In the genomic region with DNA sequence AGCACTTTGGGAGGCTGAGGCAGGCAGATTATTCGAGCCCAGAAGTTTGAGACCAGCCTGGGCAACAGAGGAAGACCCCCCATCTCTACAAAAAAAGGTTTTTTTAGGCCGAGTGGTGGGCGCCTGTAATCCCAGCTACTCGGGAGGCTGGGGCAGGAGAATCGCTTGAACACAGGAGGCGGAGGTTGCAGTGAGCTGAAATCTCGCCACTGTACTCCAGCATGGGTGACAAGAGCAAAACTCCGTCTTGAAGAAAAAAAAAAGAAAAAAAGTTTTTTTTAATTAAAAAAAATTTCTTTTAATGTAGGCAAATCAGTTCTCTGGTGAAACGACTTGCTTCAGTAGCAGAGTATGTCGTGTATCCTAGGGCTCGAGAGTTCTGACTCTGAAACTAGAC, we compare ENCODE assay signal across 1 cellular context.
TF ChIP-seq lines count a peak whose summit lies in the region.

No MANE protein-coding gene starts in this region.

TF ChIP-seq in endothelial cell of umbilical vein, 7 proteins besides CTCF, POLR2A, EP300 and RAD21:
- TF ChIP-seq, protein P1, sequence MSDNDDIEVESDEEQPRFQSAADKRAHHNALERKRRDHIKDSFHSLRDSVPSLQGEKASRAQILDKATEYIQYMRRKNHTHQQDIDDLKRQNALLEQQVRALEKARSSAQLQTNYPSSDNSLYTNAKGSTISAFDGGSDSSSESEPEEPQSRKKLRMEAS (IDR thresholded peaks at IDR 0.05; ENCODE audit: insufficient read depth, insufficient read length), result no peak
- TF ChIP-seq FOS (IDR thresholded peaks at IDR 0.05; ENCODE audit: borderline replicate concordance, insufficient read depth, low read length) (no peak), GATA2 (IDR thresholded peaks at IDR 0.05; ENCODE audit: insufficient read depth, insufficient read length, low read depth, low read length) (no peak), MYC (IDR thresholded peaks at IDR 0.05; ENCODE audit: low read depth, low read length) (no peak), JUN (IDR thresholded peaks at IDR 0.05; ENCODE audit: borderline replicate concordance, insufficient read depth, insufficient read length, low read depth) (no peak), EZH2 (IDR thresholded peaks at IDR 0.05; ENCODE audit: borderline replicate concordance, low read depth, low read length, severe bottlenecking) (no peak), POLR2AphosphoS5 (IDR thresholded peaks at IDR 0.05; ENCODE audit: insufficient read depth, low read depth, low read length) (no peak)
